12 cellular contexts compared by ENCODE assay signal in the genomic region with DNA sequence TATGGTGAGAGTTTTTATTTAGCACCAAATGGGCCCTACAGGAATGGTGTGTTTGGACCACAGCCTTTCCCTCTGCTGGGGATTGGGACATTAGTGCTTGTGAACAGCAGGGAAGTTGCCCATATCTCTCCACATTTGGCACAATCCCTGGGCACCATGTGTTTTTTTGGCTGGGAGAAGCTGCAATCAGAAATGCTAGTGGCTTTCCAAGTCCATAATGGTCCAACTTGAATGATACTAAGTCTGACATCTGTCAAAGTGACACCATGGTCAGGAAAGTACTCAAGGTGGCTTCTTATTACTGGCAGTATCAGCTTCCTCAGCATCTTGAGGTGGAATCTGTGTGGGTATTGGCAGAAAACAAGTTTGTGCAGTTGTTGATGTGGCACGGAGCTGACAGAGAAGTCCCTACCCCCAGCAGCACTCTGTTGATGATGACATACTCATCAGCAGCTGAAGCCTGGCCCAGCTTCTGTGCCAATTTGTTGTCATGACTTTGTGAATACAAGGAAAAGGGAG. TPM values are rescaled to one million over a fixed set of nuclear protein-coding genes. Genes with fewer than 3 reads are reported as not detected.
A peak's percentile ranks its signal among the peaks of the same experiment; 100 is the strongest.
DNase-seq lines count a peak whose midpoint lies in the region; ATAC-seq and TF ChIP-seq lines count a peak whose summit lies in the region.
"Had no signal": no experiment of that assay in that cellular context is flagged by ENCODE, and none has a peak within 500 bp of the region (broad histone marks: within the 10 kb centered on the region; RNA-seq: fewer than 3 reads in every experiment).

No MANE protein-coding gene starts in this region.

- H3K36me3 Mint-ChIP-seq in immature natural killer cell: no peaks in the 10 kb centered on the region

- H3K27me3 Mint-ChIP-seq in immature natural killer cell (ENCODE audit: low read depth in 3 of 3): peaks cover 0 to 12% (median 0%) of the 10 kb centered on the region in 3 donors
- H3K27me3 Mint-ChIP-seq: activated CD4-positive, alpha-beta T cell treated with anti-CD3 and anti-CD28 coated beads, Interleukin-2, amount 10 ng/mL, durations not matched to agents 24 days and 14 days had no signal

- intact Hi-C loops in left ventricle myocardium inferior (cut with micrococcal nuclease): no loop called here

- no peak for ATAC-seq in GM21526 (IDR thresholded peaks at IDR 0.05; ENCODE audit: low FRiP score, unreplicated experiment)

- peaks cover 0 to 4% (median 0%) of the 10 kb centered on the region in 6 donors for H3K9me3 Mint-ChIP-seq in immature natural killer cell
- H3K9me3 Mint-ChIP-seq: activated CD4-positive, alpha-beta T cell treated with anti-CD3 and anti-CD28 coated beads, Interleukin-2, amount 10 ng/mL, durations not matched to agents 24 days and 14 days; CD14-positive monocyte had no signal

- H3K36me3 ChIP-seq in left ventricle myocardium inferior: peaks cover 13% of the 10 kb centered on the region

- H3K27ac Mint-ChIP-seq in immature natural killer cell: no peak overlapping the region
- H3K27ac Mint-ChIP-seq: activated CD4-positive, alpha-beta T cell treated with anti-CD3 and anti-CD28 coated beads, Interleukin-2, amount 10 ng/mL, durations not matched to agents 24 days and 14 days; CD14-positive monocyte had no signal

- peak overlapping the region; percentile 81 for H3K27ac ChIP-seq in left ventricle myocardium inferior (replicated peaks)
- peak overlapping the region; percentile 28 for H3K27ac ChIP-seq in substantia nigra (ENCODE audit: low read depth, low read length, poor library complexity, severe bottlenecking)

- no peaks in the 10 kb centered on the region for H3K27me3 ChIP-seq in left ventricle myocardium inferior (ENCODE audit: low read depth)

- H3K4me1 ChIP-seq in left ventricle myocardium inferior: peaks cover 79% of the 10 kb centered on the region

- H3K4me1 Mint-ChIP-seq in immature natural killer cell: no peaks in the 10 kb centered on the region
- H3K4me1 Mint-ChIP-seq: activated CD4-positive, alpha-beta T cell treated with anti-CD3 and anti-CD28 coated beads, Interleukin-2, amount 10 ng/mL, durations not matched to agents 24 days and 14 days had no signal

- no peaks in the 10 kb centered on the region for H3K9me3 ChIP-seq in left ventricle myocardium inferior (replicated peaks)

- H3K4me3 ChIP-seq in left ventricle myocardium inferior: no peak overlapping the region
- H3K4me3 ChIP-seq: coronary artery had no signal

- DNase-seq in LHCN-M2 (ENCODE audit: low read depth) (peak; percentile 44), cerebellar cortex (ENCODE audit: low spot score) (peak; percentile 9), left ventricle myocardium inferior (peak; percentile 48), substantia nigra (lab: John Stamatoyannopoulos, UW) (peak in 13 of 49 donors; percentile 10 to 64 (median 27)), DMS153 (lab: John Stamatoyannopoulos, UW) (no peak), immature natural killer cell (no peak)
- DNase-seq: activated CD4-positive, alpha-beta T cell treated with anti-CD3 and anti-CD28 coated beads, Interleukin-2, amount 10 ng/mL, durations not matched to agents 24 days and 14 days; activated T-cell treated with anti-CD3 and anti-CD28 coated beads, Interleukin-2, amount 50 U/mL, for 48 hours; NCI-H510A treated with DMSO at 0.1 percent for 48 hours had no signal

- H3K4me3 Mint-ChIP-seq in immature natural killer cell: no peak overlapping the region
- H3K4me3 Mint-ChIP-seq: activated CD4-positive, alpha-beta T cell treated with anti-CD3 and anti-CD28 coated beads, Interleukin-2, amount 10 ng/mL, durations not matched to agents 24 days and 14 days had no signal

- no peak for TF ChIP-seq CTCF in left ventricle myocardium inferior (IDR thresholded peaks at IDR 0.05; ENCODE audit: borderline replicate concordance)

RNA-seq across cellular contexts. Expression of gene SASH1, which starts 53.0 kb away (rescaled TPM):
- total RNA-seq in LHCN-M2 (2014; rRNA removed) (23.1 and 29.8 TPM in 2 replicates), left ventricle myocardium inferior (22.5 TPM)
- 6.9 TPM for polyA plus RNA-seq in LHCN-M2 (2012)
- not detected for polyA plus RNA-seq in immature natural killer cell

Comparison
In these comparisons a context has a peak if more than half of its experiments do, and no peak if none do; other contexts are left out.
1. DNase-seq: peak in LHCN-M2 (single experiment), cerebellar cortex (single experiment) and left ventricle myocardium inferior (single experiment); none in DMS153 (single experiment) and immature natural killer cell (0 of 3).